2 cellular contexts compared by ENCODE assay signal in genomic region chr9:129587487-129588262, GRCh38.
TF ChIP-seq lines count a peak whose summit lies in the region.

No MANE protein-coding gene starts in this region.

TF ChIP-seq in GM23338, 12 proteins besides CTCF, POLR2A, EP300 and RAD21:
- TF ChIP-seq, protein P1, sequence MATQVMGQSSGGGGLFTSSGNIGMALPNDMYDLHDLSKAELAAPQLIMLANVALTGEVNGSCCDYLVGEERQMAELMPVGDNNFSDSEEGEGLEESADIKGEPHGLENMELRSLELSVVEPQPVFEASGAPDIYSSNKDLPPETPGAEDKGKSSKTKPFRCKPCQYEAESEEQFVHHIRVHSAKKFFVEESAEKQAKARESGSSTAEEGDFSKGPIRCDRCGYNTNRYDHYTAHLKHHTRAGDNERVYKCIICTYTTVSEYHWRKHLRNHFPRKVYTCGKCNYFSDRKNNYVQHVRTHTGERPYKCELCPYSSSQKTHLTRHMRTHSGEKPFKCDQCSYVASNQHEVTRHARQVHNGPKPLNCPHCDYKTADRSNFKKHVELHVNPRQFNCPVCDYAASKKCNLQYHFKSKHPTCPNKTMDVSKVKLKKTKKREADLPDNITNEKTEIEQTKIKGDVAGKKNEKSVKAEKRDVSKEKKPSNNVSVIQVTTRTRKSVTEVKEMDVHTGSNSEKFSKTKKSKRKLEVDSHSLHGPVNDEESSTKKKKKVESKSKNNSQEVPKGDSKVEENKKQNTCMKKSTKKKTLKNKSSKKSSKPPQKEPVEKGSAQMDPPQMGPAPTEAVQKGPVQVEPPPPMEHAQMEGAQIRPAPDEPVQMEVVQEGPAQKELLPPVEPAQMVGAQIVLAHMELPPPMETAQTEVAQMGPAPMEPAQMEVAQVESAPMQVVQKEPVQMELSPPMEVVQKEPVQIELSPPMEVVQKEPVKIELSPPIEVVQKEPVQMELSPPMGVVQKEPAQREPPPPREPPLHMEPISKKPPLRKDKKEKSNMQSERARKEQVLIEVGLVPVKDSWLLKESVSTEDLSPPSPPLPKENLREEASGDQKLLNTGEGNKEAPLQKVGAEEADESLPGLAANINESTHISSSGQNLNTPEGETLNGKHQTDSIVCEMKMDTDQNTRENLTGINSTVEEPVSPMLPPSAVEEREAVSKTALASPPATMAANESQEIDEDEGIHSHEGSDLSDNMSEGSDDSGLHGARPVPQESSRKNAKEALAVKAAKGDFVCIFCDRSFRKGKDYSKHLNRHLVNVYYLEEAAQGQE (IDR thresholded peaks at IDR 0.05; ENCODE audit: unreplicated experiment), result no peak
- TF ChIP-seq ZNF331 (CRISPR knock-in tag; IDR thresholded peaks at IDR 0.05; ENCODE audit: low read depth) (no peak), EZH2 (IDR thresholded peaks at IDR 0.05; ENCODE audit: low read depth, unreplicated experiment) (no peak), ETS1 (IDR thresholded peaks at IDR 0.05) (no peak), EZH2phosphoT487 (IDR thresholded peaks at IDR 0.05; ENCODE audit: unreplicated experiment) (no peak), JUNB (IDR thresholded peaks at IDR 0.05; ENCODE audit: unreplicated experiment) (no peak), STAT1 (IDR thresholded peaks at IDR 0.05; ENCODE audit: unreplicated experiment) (no peak), CREB1 (CRISPR knock-in tag; IDR thresholded peaks at IDR 0.05; ENCODE audit: low read depth) (no peak), NANOG (IDR thresholded peaks at IDR 0.05; ENCODE audit: borderline replicate concordance) (no peak), POLR2AphosphoS5 (IDR thresholded peaks at IDR 0.05; ENCODE audit: low read depth) (no peak)
- TF ChIP-seq, protein P2, sequence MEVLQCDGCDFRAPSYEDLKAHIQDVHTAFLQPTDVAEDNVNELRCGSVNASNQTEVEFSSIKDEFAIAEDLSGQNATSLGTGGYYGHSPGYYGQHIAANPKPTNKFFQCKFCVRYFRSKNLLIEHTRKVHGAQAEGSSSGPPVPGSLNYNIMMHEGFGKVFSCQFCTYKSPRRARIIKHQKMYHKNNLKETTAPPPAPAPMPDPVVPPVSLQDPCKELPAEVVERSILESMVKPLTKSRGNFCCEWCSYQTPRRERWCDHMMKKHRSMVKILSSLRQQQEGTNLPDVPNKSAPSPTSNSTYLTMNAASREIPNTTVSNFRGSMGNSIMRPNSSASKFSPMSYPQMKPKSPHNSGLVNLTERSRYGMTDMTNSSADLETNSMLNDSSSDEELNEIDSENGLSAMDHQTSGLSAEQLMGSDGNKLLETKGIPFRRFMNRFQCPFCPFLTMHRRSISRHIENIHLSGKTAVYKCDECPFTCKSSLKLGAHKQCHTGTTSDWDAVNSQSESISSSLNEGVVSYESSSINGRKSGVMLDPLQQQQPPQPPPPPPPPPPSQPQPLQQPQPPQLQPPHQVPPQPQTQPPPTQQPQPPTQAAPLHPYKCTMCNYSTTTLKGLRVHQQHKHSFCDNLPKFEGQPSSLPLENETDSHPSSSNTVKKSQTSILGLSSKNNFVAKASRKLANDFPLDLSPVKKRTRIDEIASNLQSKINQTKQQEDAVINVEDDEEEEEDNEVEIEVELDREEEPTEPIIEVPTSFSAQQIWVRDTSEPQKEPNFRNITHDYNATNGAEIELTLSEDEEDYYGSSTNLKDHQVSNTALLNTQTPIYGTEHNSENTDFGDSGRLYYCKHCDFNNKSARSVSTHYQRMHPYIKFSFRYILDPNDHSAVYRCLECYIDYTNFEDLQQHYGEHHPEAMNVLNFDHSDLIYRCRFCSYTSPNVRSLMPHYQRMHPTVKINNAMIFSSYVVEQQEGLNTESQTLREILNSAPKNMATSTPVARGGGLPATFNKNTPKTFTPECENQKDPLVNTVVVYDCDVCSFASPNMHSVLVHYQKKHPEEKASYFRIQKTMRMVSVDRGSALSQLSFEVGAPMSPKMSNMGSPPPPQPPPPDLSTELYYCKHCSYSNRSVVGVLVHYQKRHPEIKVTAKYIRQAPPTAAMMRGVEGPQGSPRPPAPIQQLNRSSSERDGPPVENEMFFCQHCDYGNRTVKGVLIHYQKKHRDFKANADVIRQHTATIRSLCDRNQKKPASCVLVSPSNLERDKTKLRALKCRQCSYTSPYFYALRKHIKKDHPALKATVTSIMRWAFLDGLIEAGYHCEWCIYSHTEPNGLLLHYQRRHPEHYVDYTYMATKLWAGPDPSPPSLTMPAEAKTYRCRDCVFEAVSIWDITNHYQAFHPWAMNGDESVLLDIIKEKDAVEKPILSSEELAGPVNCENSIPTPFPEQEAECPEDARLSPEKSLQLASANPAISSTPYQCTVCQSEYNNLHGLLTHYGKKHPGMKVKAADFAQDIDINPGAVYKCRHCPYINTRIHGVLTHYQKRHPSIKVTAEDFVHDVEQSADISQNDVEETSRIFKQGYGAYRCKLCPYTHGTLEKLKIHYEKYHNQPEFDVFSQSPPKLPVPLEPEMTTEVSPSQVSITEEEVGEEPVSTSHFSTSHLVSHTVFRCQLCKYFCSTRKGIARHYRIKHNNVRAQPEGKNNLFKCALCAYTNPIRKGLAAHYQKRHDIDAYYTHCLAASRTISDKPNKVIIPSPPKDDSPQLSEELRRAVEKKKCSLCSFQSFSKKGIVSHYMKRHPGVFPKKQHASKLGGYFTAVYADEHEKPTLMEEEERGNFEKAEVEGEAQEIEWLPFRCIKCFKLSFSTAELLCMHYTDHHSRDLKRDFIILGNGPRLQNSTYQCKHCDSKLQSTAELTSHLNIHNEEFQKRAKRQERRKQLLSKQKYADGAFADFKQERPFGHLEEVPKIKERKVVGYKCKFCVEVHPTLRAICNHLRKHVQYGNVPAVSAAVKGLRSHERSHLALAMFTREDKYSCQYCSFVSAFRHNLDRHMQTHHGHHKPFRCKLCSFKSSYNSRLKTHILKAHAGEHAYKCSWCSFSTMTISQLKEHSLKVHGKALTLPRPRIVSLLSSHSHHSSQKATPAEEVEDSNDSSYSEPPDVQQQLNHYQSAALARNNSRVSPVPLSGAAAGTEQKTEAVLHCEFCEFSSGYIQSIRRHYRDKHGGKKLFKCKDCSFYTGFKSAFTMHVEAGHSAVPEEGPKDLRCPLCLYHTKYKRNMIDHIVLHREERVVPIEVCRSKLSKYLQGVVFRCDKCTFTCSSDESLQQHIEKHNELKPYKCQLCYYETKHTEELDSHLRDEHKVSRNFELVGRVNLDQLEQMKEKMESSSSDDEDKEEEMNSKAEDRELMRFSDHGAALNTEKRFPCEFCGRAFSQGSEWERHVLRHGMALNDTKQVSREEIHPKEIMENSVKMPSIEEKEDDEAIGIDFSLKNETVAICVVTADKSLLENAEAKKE (CRISPR knock-in tag; IDR thresholded peaks at IDR 0.05), result no peak

TF ChIP-seq in SK-N-SH, 30 proteins besides CTCF, POLR2A, EP300 and RAD21:
- TF ChIP-seq POLR2AphosphoS5 (IDR thresholded peaks at IDR 0.05; ENCODE audit: low read depth, low read length) (no peak), RXRA (IDR thresholded peaks at IDR 0.05; ENCODE audit: borderline replicate concordance, low read depth) (no peak), MEF2A (IDR thresholded peaks at IDR 0.05; ENCODE audit: borderline replicate concordance, low read depth) (no peak), TAF1 (IDR thresholded peaks at IDR 0.05; ENCODE audit: borderline replicate concordance, low read depth, low read length) (no peak), FOSL2 (IDR thresholded peaks at IDR 0.05; ENCODE audit: borderline replicate concordance, low read depth) (no peak), GABPA (IDR thresholded peaks at IDR 0.05; ENCODE audit: low read depth) (no peak), FOXM1 (IDR thresholded peaks at IDR 0.05; ENCODE audit: low read depth) (no peak), NFIC (IDR thresholded peaks at IDR 0.05; ENCODE audit: borderline replicate concordance) (no peak), JUND (IDR thresholded peaks at IDR 0.05) (no peak), TCF12 (IDR thresholded peaks at IDR 0.05) (no peak), CHD2 (IDR thresholded peaks at IDR 0.05; ENCODE audit: low read length, partially characterized antibody) (no peak), YY1 (IDR thresholded peaks at IDR 0.05; ENCODE audit: low read depth) (no peak), PBX3 (IDR thresholded peaks at IDR 0.05) (no peak)
- TF ChIP-seq, protein P3, sequence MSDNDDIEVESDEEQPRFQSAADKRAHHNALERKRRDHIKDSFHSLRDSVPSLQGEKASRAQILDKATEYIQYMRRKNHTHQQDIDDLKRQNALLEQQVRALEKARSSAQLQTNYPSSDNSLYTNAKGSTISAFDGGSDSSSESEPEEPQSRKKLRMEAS (IDR thresholded peaks at IDR 0.05; ENCODE audit: low read depth), result no peak
- TF ChIP-seq, protein P4, sequence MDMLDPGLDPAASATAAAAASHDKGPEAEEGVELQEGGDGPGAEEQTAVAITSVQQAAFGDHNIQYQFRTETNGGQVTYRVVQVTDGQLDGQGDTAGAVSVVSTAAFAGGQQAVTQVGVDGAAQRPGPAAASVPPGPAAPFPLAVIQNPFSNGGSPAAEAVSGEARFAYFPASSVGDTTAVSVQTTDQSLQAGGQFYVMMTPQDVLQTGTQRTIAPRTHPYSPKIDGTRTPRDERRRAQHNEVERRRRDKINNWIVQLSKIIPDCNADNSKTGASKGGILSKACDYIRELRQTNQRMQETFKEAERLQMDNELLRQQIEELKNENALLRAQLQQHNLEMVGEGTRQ (IDR thresholded peaks at IDR 0.05; ENCODE audit: borderline replicate concordance, low read depth, low read length), result no peak
- TF ChIP-seq, protein P1 (IDR thresholded peaks at IDR 0.05; ENCODE audit: low read depth, low read length), result no peak
- TF ChIP-seq, protein P5, sequence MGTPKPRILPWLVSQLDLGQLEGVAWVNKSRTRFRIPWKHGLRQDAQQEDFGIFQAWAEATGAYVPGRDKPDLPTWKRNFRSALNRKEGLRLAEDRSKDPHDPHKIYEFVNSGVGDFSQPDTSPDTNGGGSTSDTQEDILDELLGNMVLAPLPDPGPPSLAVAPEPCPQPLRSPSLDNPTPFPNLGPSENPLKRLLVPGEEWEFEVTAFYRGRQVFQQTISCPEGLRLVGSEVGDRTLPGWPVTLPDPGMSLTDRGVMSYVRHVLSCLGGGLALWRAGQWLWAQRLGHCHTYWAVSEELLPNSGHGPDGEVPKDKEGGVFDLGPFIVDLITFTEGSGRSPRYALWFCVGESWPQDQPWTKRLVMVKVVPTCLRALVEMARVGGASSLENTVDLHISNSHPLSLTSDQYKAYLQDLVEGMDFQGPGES (IDR thresholded peaks at IDR 0.05; ENCODE audit: low read depth, low read length), result no peak
